ENCODE assay signal across 1 cellular context in the genomic region with DNA sequence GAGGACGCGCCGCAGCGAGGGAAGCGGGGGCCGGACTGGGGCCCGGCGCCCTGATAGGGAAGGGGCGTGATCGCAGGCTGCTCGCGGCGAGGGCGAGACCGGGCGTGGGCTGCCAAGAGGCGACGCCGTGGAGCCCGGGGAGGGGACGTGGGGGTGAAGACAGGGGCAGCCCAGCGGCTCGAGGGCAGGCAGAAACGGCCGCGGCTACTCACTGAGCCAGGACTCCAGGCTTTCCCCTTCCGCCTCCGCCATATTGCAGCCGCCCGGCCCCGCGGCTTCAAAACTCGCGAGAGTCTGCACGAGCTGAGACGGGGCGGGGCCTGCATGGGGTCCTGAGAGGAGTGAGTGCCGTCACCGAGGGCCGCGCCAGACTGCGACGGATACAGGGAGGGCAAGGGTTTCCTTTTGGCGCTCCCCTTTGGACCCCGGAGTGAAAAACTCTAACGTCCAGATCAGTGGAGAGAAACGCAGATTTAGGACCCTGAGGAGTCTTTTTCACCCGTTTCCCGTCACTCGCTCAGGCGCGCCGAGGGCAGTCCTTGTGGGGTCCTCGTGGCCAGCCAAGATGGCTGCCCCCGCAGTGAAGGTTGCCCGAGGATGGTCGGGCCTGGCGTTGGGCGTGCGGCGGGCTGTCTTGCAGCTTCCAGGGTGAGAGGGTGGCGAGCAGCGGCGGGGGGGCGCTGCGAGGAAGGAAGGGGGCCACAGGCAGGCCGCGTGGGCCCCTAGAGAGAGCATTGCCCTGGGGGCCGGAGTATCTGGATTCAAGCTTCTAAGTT.
A peak's percentile ranks its signal among the peaks of the same experiment; 100 is the strongest.
TF ChIP-seq lines count a peak whose summit lies in the region.

Gene GGA3 (minus strand): TSS at position 271 of the 776 bp plus-strand sequence. CDS start 19 bp downstream, at position 252.
Gene MRPS7 (plus strand): TSS at position 544 of the 776 bp plus-strand sequence. CDS start 22 bp downstream, at position 566.

TF ChIP-seq in HepG2, 621 proteins besides CTCF, POLR2A, EP300 and RAD21 (continued from another document and continues in another):
- TF ChIP-seq, protein P1, sequence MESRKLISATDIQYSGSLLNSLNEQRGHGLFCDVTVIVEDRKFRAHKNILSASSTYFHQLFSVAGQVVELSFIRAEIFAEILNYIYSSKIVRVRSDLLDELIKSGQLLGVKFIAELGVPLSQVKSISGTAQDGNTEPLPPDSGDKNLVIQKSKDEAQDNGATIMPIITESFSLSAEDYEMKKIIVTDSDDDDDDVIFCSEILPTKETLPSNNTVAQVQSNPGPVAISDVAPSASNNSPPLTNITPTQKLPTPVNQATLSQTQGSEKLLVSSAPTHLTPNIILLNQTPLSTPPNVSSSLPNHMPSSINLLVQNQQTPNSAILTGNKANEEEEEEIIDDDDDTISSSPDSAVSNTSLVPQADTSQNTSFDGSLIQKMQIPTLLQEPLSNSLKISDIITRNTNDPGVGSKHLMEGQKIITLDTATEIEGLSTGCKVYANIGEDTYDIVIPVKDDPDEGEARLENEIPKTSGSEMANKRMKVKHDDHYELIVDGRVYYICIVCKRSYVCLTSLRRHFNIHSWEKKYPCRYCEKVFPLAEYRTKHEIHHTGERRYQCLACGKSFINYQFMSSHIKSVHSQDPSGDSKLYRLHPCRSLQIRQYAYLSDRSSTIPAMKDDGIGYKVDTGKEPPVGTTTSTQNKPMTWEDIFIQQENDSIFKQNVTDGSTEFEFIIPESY (CRISPR knock-in tag; IDR thresholded peaks at IDR 0.05): no peak
- TF ChIP-seq DNMT3B (CRISPR knock-in tag; conservative IDR thresholded peaks at IDR 0.05) (peak; percentile 76), SMARCE1 (IDR thresholded peaks at IDR 0.05; ENCODE audit: borderline replicate concordance) (no peak), ZNF652 (CRISPR knock-in tag; IDR thresholded peaks at IDR 0.05; ENCODE audit: borderline replicate concordance, low read depth) (peak; percentile 32; the same call in 1 of the 2 replicates), ZFYVE20 (CRISPR knock-in tag; IDR thresholded peaks at IDR 0.05; ENCODE audit: borderline replicate concordance, low read depth) (peak; percentile 75; the same call in 1 of the 2 replicates), SETDB1 (CRISPR knock-in tag; IDR thresholded peaks at IDR 0.05; ENCODE audit: borderline replicate concordance) (no peak), PITX1 (CRISPR knock-in tag; IDR thresholded peaks at IDR 0.05) (peak; percentile 35; the same call in 1 of the 2 replicates), ZBTB21 (CRISPR knock-in tag; IDR thresholded peaks at IDR 0.05) (no peak), RARG (CRISPR knock-in tag; IDR thresholded peaks at IDR 0.05; ENCODE audit: low read depth) (peak; percentile 72; the same call in 1 of the 2 replicates), ZBTB8A (CRISPR knock-in tag; IDR thresholded peaks at IDR 0.05; ENCODE audit: borderline replicate concordance, low read depth) (no peak; the same call in 1 of the 2 replicates), ZNF335 (CRISPR knock-in tag; IDR thresholded peaks at IDR 0.05) (peak; percentile 100), KDM4B (CRISPR knock-in tag; IDR thresholded peaks at IDR 0.05) (0 out of 2 replicates have a peak, but pooled peaks have one; percentile 29), ZNF513 (CRISPR knock-in tag; conservative IDR thresholded peaks at IDR 0.05) (no peak; the same call in 1 of the 2 replicates), MXD4 (CRISPR knock-in tag; IDR thresholded peaks at IDR 0.05) (peak; percentile 85), NFE2 (CRISPR knock-in tag; IDR thresholded peaks at IDR 0.05) (no peak), ZNF557 (CRISPR knock-in tag; IDR thresholded peaks at IDR 0.05) (no peak), ARID4A (CRISPR knock-in tag; IDR thresholded peaks at IDR 0.05; ENCODE audit: borderline replicate concordance) (peak; percentile 92; the same call in 1 of the 2 replicates), REL (CRISPR knock-in tag; conservative IDR thresholded peaks at IDR 0.05) (peak; percentile 62; the same call in 1 of the 2 replicates), ATF1 (CRISPR knock-in tag; IDR thresholded peaks at IDR 0.05) (0 out of 2 replicates have a peak, but pooled peaks have one; percentile 56), PATZ1 (CRISPR knock-in tag; IDR thresholded peaks at IDR 0.05) (peak; percentile 55), STAT6 (CRISPR knock-in tag; IDR thresholded peaks at IDR 0.05; ENCODE audit: borderline replicate concordance) (no peak), ZNF501 (CRISPR knock-in tag; IDR thresholded peaks at IDR 0.05) (peak; percentile 98)
- TF ChIP-seq, protein P2, sequence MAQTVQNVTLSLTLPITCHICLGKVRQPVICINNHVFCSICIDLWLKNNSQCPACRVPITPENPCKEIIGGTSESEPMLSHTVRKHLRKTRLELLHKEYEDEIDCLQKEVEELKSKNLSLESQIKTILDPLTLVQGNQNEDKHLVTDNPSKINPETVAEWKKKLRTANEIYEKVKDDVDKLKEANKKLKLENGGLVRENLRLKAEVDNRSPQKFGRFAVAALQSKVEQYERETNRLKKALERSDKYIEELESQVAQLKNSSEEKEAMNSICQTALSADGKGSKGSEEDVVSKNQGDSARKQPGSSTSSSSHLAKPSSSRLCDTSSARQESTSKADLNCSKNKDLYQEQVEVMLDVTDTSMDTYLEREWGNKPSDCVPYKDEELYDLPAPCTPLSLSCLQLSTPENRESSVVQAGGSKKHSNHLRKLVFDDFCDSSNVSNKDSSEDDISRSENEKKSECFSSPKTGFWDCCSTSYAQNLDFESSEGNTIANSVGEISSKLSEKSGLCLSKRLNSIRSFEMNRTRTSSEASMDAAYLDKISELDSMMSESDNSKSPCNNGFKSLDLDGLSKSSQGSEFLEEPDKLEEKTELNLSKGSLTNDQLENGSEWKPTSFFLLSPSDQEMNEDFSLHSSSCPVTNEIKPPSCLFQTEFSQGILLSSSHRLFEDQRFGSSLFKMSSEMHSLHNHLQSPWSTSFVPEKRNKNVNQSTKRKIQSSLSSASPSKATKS (CRISPR knock-in tag; IDR thresholded peaks at IDR 0.05): no peak
- TF ChIP-seq, protein P3, sequence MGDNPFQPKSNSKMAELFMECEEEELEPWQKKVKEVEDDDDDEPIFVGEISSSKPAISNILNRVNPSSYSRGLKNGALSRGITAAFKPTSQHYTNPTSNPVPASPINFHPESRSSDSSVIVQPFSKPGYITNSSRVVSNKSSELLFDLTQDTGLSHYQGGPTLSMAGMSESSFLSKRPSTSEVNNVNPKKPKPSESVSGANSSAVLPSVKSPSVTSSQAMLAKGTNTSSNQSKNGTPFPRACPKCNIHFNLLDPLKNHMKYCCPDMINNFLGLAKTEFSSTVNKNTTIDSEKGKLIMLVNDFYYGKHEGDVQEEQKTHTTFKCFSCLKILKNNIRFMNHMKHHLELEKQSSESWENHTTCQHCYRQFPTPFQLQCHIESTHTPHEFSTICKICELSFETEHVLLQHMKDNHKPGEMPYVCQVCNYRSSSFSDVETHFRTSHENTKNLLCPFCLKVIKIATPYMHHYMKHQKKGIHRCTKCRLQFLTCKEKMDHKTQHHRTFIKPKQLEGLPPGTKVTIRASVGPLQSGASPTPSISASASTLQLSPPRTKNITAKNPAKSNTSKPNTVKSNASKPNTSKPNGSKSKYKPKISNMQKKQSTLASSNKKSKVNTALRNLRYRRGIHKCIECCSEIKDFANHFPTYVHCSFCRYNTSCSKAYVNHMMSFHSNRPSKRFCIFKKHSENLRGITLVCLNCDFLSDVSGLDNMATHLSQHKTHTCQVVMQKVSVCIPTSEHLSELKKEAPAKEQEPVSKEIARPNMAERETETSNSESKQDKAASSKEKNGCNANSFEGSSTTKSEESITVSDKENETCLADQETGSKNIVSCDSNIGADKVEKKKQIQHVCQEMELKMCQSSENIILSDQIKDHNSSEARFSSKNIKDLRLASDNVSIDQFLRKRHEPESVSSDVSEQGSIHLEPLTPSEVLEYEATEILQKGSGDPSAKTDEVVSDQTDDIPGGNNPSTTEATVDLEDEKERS (CRISPR knock-in tag; IDR thresholded peaks at IDR 0.05): no peak; the same call in 1 of the 2 replicates
- TF ChIP-seq, protein P4, sequence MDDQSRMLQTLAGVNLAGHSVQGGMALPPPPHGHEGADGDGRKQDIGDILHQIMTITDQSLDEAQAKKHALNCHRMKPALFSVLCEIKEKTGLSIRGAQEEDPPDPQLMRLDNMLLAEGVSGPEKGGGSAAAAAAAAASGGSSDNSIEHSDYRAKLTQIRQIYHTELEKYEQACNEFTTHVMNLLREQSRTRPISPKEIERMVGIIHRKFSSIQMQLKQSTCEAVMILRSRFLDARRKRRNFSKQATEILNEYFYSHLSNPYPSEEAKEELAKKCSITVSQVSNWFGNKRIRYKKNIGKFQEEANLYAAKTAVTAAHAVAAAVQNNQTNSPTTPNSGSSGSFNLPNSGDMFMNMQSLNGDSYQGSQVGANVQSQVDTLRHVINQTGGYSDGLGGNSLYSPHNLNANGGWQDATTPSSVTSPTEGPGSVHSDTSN (CRISPR knock-in tag; IDR thresholded peaks at IDR 0.05; ENCODE audit: borderline replicate concordance): peak; percentile 37; the same call in 1 of the 2 replicates
- TF ChIP-seq, protein P5, sequence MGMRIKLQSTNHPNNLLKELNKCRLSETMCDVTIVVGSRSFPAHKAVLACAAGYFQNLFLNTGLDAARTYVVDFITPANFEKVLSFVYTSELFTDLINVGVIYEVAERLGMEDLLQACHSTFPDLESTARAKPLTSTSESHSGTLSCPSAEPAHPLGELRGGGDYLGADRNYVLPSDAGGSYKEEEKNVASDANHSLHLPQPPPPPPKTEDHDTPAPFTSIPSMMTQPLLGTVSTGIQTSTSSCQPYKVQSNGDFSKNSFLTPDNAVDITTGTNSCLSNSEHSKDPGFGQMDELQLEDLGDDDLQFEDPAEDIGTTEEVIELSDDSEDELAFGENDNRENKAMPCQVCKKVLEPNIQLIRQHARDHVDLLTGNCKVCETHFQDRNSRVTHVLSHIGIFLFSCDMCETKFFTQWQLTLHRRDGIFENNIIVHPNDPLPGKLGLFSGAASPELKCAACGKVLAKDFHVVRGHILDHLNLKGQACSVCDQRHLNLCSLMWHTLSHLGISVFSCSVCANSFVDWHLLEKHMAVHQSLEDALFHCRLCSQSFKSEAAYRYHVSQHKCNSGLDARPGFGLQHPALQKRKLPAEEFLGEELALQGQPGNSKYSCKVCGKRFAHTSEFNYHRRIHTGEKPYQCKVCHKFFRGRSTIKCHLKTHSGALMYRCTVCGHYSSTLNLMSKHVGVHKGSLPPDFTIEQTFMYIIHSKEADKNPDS (CRISPR knock-in tag; IDR thresholded peaks at IDR 0.05): no peak
